9 cellular contexts compared by ENCODE assay signal in the genomic region with DNA sequence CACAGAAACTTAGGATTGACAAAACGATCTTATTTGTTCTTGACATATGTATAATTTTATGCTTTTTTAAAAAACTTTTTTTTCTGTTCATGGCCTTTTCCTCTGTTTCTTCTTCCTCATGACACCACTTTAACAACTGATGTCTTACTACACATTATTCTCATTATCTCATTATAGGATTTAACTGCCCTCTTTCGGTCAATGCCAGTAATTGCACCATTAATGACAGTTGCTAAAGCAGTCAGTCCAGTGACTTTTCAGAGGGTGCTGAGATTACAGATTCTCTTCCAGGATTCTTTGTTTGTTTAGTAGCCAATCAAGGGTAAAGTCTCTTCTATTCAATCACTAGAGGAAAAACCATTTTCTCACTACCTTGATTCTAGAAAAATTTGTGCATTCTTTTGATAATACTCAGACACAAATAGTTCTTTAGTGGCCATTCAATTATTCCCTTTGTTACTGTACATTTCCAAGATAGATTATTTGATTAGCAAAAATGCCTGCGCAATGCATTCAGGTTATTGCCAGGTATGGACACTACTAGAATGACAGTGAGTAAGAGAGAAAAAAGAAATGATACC. TPM values are rescaled to one million over a fixed set of nuclear protein-coding genes. Genes with fewer than 3 reads are reported as not detected.
DNase-seq lines count a peak whose midpoint lies in the region; ATAC-seq, FAIRE-seq and TF ChIP-seq lines count a peak whose summit lies in the region.
"Had no signal": no experiment of that assay in that cellular context is flagged by ENCODE, and none has a peak within 500 bp of the region (broad histone marks: within the 10 kb centered on the region; RNA-seq: fewer than 3 reads in every experiment).

No MANE protein-coding gene starts in this region.

- no peaks in the 10 kb centered on the region for H3K9me3 ChIP-seq in endothelial cell of umbilical vein (replicated peaks; ENCODE audit: control insufficient read depth, insufficient read depth, low read length)

- no peak for ATAC-seq in GM19463 (IDR thresholded peaks at IDR 0.05; ENCODE audit: unreplicated experiment)
- no peak for ATAC-seq in HG02763 (IDR thresholded peaks at IDR 0.05; ENCODE audit: unreplicated experiment)

- H2AFZ ChIP-seq in KMS-11 (ENCODE audit: low read depth) = no peak overlapping the region
- no peak overlapping the region for H2AFZ ChIP-seq in endothelial cell of umbilical vein (ENCODE audit: low read depth, low read length)

- no peaks in the 10 kb centered on the region for H3K79me2 ChIP-seq in KMS-11 (ENCODE audit: insufficient read depth, low read depth)
- H3K79me2 ChIP-seq in endothelial cell of umbilical vein (ENCODE audit: control insufficient read depth, insufficient read depth, low read length) = no peaks in the 10 kb centered on the region

- no peak overlapping the region for H3K27ac ChIP-seq in KMS-11
- H3K27ac ChIP-seq in endothelial cell of umbilical vein (ENCODE audit: insufficient read depth, low read depth, low read length) = no peak overlapping the region

- intact Hi-C loops in endothelial cell of umbilical vein (cut with micrococcal nuclease) = loop anchor here (1.0 kb wide), 5 partner anchors 89 to 382 kb away; partner anchors contain the start of gene PHC1

- H3K4me2 ChIP-seq in KMS-11 = no peak overlapping the region
- H3K4me2 ChIP-seq in endothelial cell of umbilical vein (ENCODE audit: insufficient read depth, low read length) = no peak overlapping the region

- TF ChIP-seq CTCF in KMS-11 (conservative IDR thresholded peaks at IDR 0.05; ENCODE audit: low read depth, low read length) (peak; percentile 80), endothelial cell of umbilical vein (IDR thresholded peaks at IDR 0.05; ENCODE audit: extremely low read depth in 1 of 2, insufficient read depth in 1 of 2, low read depth in 1 of 2, low read length in 2 of 2) (peak; percentile 47 to 54)

- TF ChIP-seq POLR2A in endothelial cell of umbilical vein (IDR thresholded peaks at IDR 0.05; ENCODE audit: low read depth, low read length) = no peak

- peaks cover 39% of the 10 kb centered on the region for H3K4me1 Mint-ChIP-seq in activated naive CD4-positive, alpha-beta T cell treated with anti-CD3 and anti-CD28 coated beads, Interleukin-2, amount 10 ng/mL, durations not matched to agents 7 days and 5 days

- BruUV-seq in endothelial cell of umbilical vein (replicated peaks; lab: Mats Ljungman, UMichigan) = no TSS peak

- POLR2A ChIA-PET in endothelial cell of umbilical vein (lab: Charles Lee) = no interaction called here

- no peak overlapping the region for H3K4me3 Mint-ChIP-seq in activated naive CD4-positive, alpha-beta T cell treated with anti-CD3 and anti-CD28 coated beads, Interleukin-2, amount 10 ng/mL, durations not matched to agents 7 days and 5 days
- H3K4me3 Mint-ChIP-seq: dendritic cell treated with granulocyte-macrophage colony-stimulating factor and Interleukin-4, amounts not matched to agents 40 ng/mL and 50 ng/mL, for 4 days had no signal

- H3K9ac ChIP-seq in KMS-11 = no peak overlapping the region
- H3K9ac ChIP-seq in endothelial cell of umbilical vein (replicated peaks; ENCODE audit: extremely low read depth, insufficient read depth, low read length) = no peak overlapping the region

- no peaks in the 10 kb centered on the region for H3K36me3 ChIP-seq in KMS-11 (ENCODE audit: insufficient read depth)
- no peaks in the 10 kb centered on the region for H3K36me3 ChIP-seq in endothelial cell of umbilical vein (ENCODE audit: control insufficient read depth in 2 of 2, extremely low read depth in 1 of 2, insufficient read depth in 2 of 2, low read length in 2 of 2)

- peak; percentile 84 for FAIRE-seq in endothelial cell of umbilical vein (lab: Jason Lieb, UNC)

- no peaks in the 10 kb centered on the region for H3K9me1 ChIP-seq in endothelial cell of umbilical vein (replicated peaks; ENCODE audit: control insufficient read depth, extremely low read depth, insufficient read depth, low read length)

- H3K27ac Mint-ChIP-seq in activated naive CD4-positive, alpha-beta T cell treated with anti-CD3 and anti-CD28 coated beads, Interleukin-2, amount 10 ng/mL, durations not matched to agents 7 days and 5 days = no peak overlapping the region
- H3K27ac Mint-ChIP-seq: dendritic cell treated with granulocyte-macrophage colony-stimulating factor and Interleukin-4, amounts not matched to agents 40 ng/mL and 50 ng/mL, for 4 days had no signal

- H3K27me3 ChIP-seq in KMS-11 (ENCODE audit: insufficient read depth, low read depth) = no peaks in the 10 kb centered on the region
- H3K27me3 ChIP-seq in endothelial cell of umbilical vein (ENCODE audit: control insufficient read depth in 2 of 2, insufficient read depth in 2 of 2, low read length in 2 of 2) = peaks cover 7 to 8% of the 10 kb centered on the region in 2 experiments

- H3K27me3 Mint-ChIP-seq in activated naive CD4-positive, alpha-beta T cell treated with anti-CD3 and anti-CD28 coated beads, Interleukin-2, amount 10 ng/mL, durations not matched to agents 7 days and 5 days = no peaks in the 10 kb centered on the region

- peaks cover 2% of the 10 kb centered on the region for H3K9me3 Mint-ChIP-seq in activated naive CD4-positive, alpha-beta T cell treated with anti-CD3 and anti-CD28 coated beads, Interleukin-2, amount 10 ng/mL, durations not matched to agents 7 days and 5 days
- H3K9me3 Mint-ChIP-seq: dendritic cell treated with granulocyte-macrophage colony-stimulating factor and Interleukin-4, amounts not matched to agents 40 ng/mL and 50 ng/mL, for 4 days had no signal

- H3K4me3 ChIP-seq in KMS-11 (IDR thresholded peaks at IDR 0.05; ENCODE audit: insufficient read depth, low read depth, low read length) = no peak overlapping the region
- H3K4me3 ChIP-seq in endothelial cell of umbilical vein (replicated peaks in 1 of 3; ENCODE audit: insufficient read depth in 1 of 3, low read depth in 1 of 3, low read length in 3 of 3) = no peak overlapping the region

- peaks cover 6% of the 10 kb centered on the region for H3K36me3 Mint-ChIP-seq in activated naive CD4-positive, alpha-beta T cell treated with anti-CD3 and anti-CD28 coated beads, Interleukin-2, amount 10 ng/mL, durations not matched to agents 7 days and 5 days

- CTCF ChIA-PET in activated naive CD4-positive, alpha-beta T cell treated with anti-CD3 and anti-CD28 coated beads, Interleukin-2, amount 10 ng/mL, durations not matched to agents 7 days and 5 days (lab: Charles Lee) = interaction anchor here (0.8 to 4.0 kb wide), 14 partner anchors 9 to 495 kb away, joined by 3 to 82 read pairs (median 4); partner anchors contain the start of gene M6PR
- CTCF ChIA-PET in endothelial cell of umbilical vein (lab: Charles Lee) = interaction anchor here (0.8 to 1.8 kb wide), 13 partner anchors 9 to 495 kb away, joined by 4 to 30 read pairs (median 8); partner anchors contain the start of gene M6PR

- H3K4me1 ChIP-seq in KMS-11 (ENCODE audit: low read depth, poor library complexity, severe bottlenecking) = no peaks in the 10 kb centered on the region
- no peaks in the 10 kb centered on the region for H3K4me1 ChIP-seq in endothelial cell of umbilical vein (ENCODE audit: control insufficient read depth, extremely low read depth, insufficient read depth, low read length)

- peak; percentile 32 for DNase-seq in activated naive CD4-positive, alpha-beta T cell treated with anti-CD3 and anti-CD28 coated beads, Interleukin-2, amount 10 ng/mL, durations not matched to agents 7 days and 5 days
- DNase-seq in activated naive CD4-positive, alpha-beta T cell treated with Interleukin-2 at 50 U/mL for 16 hours = no peak
- DNase-seq in RPMI7951 (ENCODE audit: low read depth) (peak; percentile 36), endothelial cell of umbilical vein (ENCODE audit: low read depth, low spot score) (peak; percentile 63), myocyte (ENCODE audit: low read depth) (peak; percentile 66)

- no peaks in the 10 kb centered on the region for H4K20me1 ChIP-seq in KMS-11 (ENCODE audit: insufficient read depth)
- no peaks in the 10 kb centered on the region for H4K20me1 ChIP-seq in endothelial cell of umbilical vein (replicated peaks; ENCODE audit: control insufficient read depth, extremely low read depth, insufficient read depth, low read length)

- dilution Hi-C loops in endothelial cell of umbilical vein (cut with MboI; ENCODE audit: extremely low pct_ligation_motif_present, low sequenced_read_pairs) = no loop called here

TF ChIP-seq in endothelial cell of umbilical vein, 7 proteins besides CTCF, POLR2A, EP300 and RAD21:
- TF ChIP-seq FOS (IDR thresholded peaks at IDR 0.05; ENCODE audit: borderline replicate concordance, insufficient read depth, low read length) = no peak
- no peak for TF ChIP-seq JUN (IDR thresholded peaks at IDR 0.05; ENCODE audit: borderline replicate concordance, insufficient read depth, insufficient read length, low read depth)
- no peak for TF ChIP-seq MYC (IDR thresholded peaks at IDR 0.05; ENCODE audit: low read depth, low read length)
- TF ChIP-seq, protein P1, sequence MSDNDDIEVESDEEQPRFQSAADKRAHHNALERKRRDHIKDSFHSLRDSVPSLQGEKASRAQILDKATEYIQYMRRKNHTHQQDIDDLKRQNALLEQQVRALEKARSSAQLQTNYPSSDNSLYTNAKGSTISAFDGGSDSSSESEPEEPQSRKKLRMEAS (IDR thresholded peaks at IDR 0.05; ENCODE audit: insufficient read depth, insufficient read length) = no peak
- TF ChIP-seq EZH2 (IDR thresholded peaks at IDR 0.05; ENCODE audit: borderline replicate concordance, low read depth, low read length, severe bottlenecking) = no peak
- no peak for TF ChIP-seq POLR2AphosphoS5 (IDR thresholded peaks at IDR 0.05; ENCODE audit: insufficient read depth, low read depth, low read length)
- TF ChIP-seq GATA2 (IDR thresholded peaks at IDR 0.05; ENCODE audit: insufficient read depth, insufficient read length, low read depth, low read length) = no peak

RNA-seq across cellular contexts. Expression of gene KLRG1, which starts 50.1 kb away (rescaled TPM):
- 1.4 and 2.0 TPM in 2 replicates for total RNA-seq in RPMI7951 (2014; rRNA removed; shearing (Covaris generic))
- total RNA-seq in endothelial cell of umbilical vein = 2.8 and 4.4 TPM in 2 replicates
- 13.1 and 15.9 TPM in 2 replicates for polyA plus RNA-seq in endothelial cell of umbilical vein
- 13.2 and 14.3 TPM in 2 replicates for polyA plus RNA-seq in endothelial cell of umbilical vein (2011; cell fraction: cytosol; rRNA removed)
- 8.7 and 9.6 TPM in 2 replicates for polyA plus RNA-seq in endothelial cell of umbilical vein (2011; cell fraction: nucleus; rRNA removed)
- polyA plus RNA-seq in endothelial cell of umbilical vein (2012) = 3.1 and 3.5 TPM in 2 replicates
- 16.3 and 17.1 TPM in 2 replicates for polyA minus RNA-seq in endothelial cell of umbilical vein
- 2.2 TPM for polyA minus RNA-seq in endothelial cell of umbilical vein (2011; cell fraction: cytosol; rRNA and poly(A)+ RNA removed)
- polyA minus RNA-seq in endothelial cell of umbilical vein (2011; cell fraction: nucleus; rRNA and poly(A)+ RNA removed) = 21.9 and 29.0 TPM in 2 replicates
- total RNA-seq in myocyte = 1.0 and 6.0 TPM in 2 replicates
- 2.1 TPM for polyA plus RNA-seq in myocyte (2012)
